Comparison of ENCODE assay signal across 28 cellular contexts in genomic region chr13:78593129-78593528, GRCh38. TPM values are rescaled to one million over a fixed set of nuclear protein-coding genes. Genes with fewer than 3 reads are reported as not detected.
"Had no signal": no experiment of that assay in that cellular context is flagged by ENCODE, and none has a peak within 500 bp of the region (broad histone marks: within the 10 kb centered on the region; RNA-seq: fewer than 3 reads in every experiment).

No MANE protein-coding gene starts in this region.

- H3K4me1 Mint-ChIP-seq: mesothelial cell of epicardium had no signal

- H3K36me3 Mint-ChIP-seq: mesothelial cell of epicardium, neural progenitor cell, type B pancreatic cell had no signal

- H3K9me3 ChIP-seq: left ventricle myocardium inferior, neutrophil, pancreas, prostate gland, tibial nerve, uterus had no signal

- H2AFZ ChIP-seq: neural progenitor cell had no signal

- DNase-seq: hypothalamus; islet precursor cell; left ventricle myocardium inferior; mesendoderm; naive B cell; natural killer cell; nephron progenitor cell; pancreas; posterior cingulate gyrus; right cardiac atrium; stimulated activated CD4-positive, alpha-beta T cell treated with anti-CD3 and anti-CD28 coated beads, Interleukin-12 subunit alpha, Interleukin-12 subunit beta, amount 100 ng/mL, for 4 hours; stimulated activated CD4-positive, alpha-beta T cell treated with anti-CD3 and anti-CD28 coated beads, Interleukin-15, amount 100 ng/mL, for 24 hours; stimulated activated CD4-positive, alpha-beta T cell treated with anti-CD3 and anti-CD28 coated beads, Interleukin-2, amount 100 ng/mL, for 24 hours; stimulated activated CD4-positive, alpha-beta T cell treated with anti-CD3 and anti-CD28 coated beads, Interleukin-4, amount 100 ng/mL, for 1 hour; substantia nigra; uterus had no signal

- H3K9ac ChIP-seq: neural progenitor cell had no signal

- FAIRE-seq: pancreas had no signal

- H3K27ac ChIP-seq: left ventricle myocardium inferior, neural progenitor cell, neutrophil, pancreas, prostate gland, skin epidermis, tibial nerve, uterus had no signal

- H3K27ac Mint-ChIP-seq: mesothelial cell of epicardium; natural killer cell; nephron progenitor cell; neural progenitor cell; stimulated activated naive CD8-positive, alpha-beta T cell treated with anti-CD3 and anti-CD28 coated beads, Interleukin-15, Interleukin-2, amounts not matched to agents 100 ng/mL and 50 ng/mL, for 24 hours; type B pancreatic cell had no signal

- H3K9me3 Mint-ChIP-seq: mesothelial cell of epicardium, nephron progenitor cell had no signal

- ATAC-seq: natural killer cell, pancreas, right cardiac atrium, sciatic nerve had no signal

- H3K4me1 ChIP-seq: pancreas, prostate gland, uterus had no signal

- H3K4me3 ChIP-seq: left ventricle myocardium inferior, lung, pancreas, prostate gland, skin epidermis, tibial nerve, uterus had no signal

- H3K4me3 Mint-ChIP-seq: mesothelial cell of epicardium; natural killer cell; nephron progenitor cell; neural progenitor cell; stimulated activated naive CD8-positive, alpha-beta T cell treated with anti-CD3 and anti-CD28 coated beads, Interleukin-15, Interleukin-2, amounts not matched to agents 100 ng/mL and 50 ng/mL, for 24 hours; type B pancreatic cell had no signal

- H3K36me3 ChIP-seq: left ventricle myocardium inferior, neural progenitor cell, neutrophil, pancreas, prostate gland, tibial nerve, uterus had no signal

RNA-seq across cellular contexts. Expression of gene POU4F1, which starts 10.2 kb away (rescaled TPM):
- total RNA-seq: left ventricle myocardium inferior, lung, mesothelial cell of epicardium, osteoblast, right cardiac atrium, sciatic nerve, tibial nerve, ureter, uterus had no signal
- polyA plus RNA-seq: lung, right cardiac atrium had no signal
